ENCODE assay signal across 2 cellular contexts in genomic region chr19:16342002-16342715, GRCh38.
TF ChIP-seq lines count a peak whose summit lies in the region.

No MANE protein-coding gene starts in this region.

TF ChIP-seq in liver, 16 proteins besides CTCF, POLR2A, EP300 and RAD21 (continued from another document):
- TF ChIP-seq REST (IDR thresholded peaks at IDR 0.05) (no peak), ATF3 (IDR thresholded peaks at IDR 0.05) (no peak), RXRA (IDR thresholded peaks at IDR 0.05) (no peak), SP1 (IDR thresholded peaks at IDR 0.05) (no peak)

TF ChIP-seq in HepG2, 621 proteins besides CTCF, POLR2A, EP300 and RAD21 (continued from another document):
- TF ChIP-seq ZSCAN5A (CRISPR knock-in tag; IDR thresholded peaks at IDR 0.05; ENCODE audit: borderline replicate concordance), result no peak
- no peak for TF ChIP-seq MXD4 (CRISPR knock-in tag; IDR thresholded peaks at IDR 0.05)
- TF ChIP-seq ZNF768 (CRISPR knock-in tag; IDR thresholded peaks at IDR 0.05), result no peak
- TF ChIP-seq ZC3H13 (CRISPR knock-in tag; IDR thresholded peaks at IDR 0.05), result no peak
- TF ChIP-seq KLF15 (CRISPR knock-in tag; IDR thresholded peaks at IDR 0.05; ENCODE audit: borderline replicate concordance), result no peak
- no peak for TF ChIP-seq GFI1 (CRISPR knock-in tag; IDR thresholded peaks at IDR 0.05; ENCODE audit: borderline replicate concordance)
- TF ChIP-seq ZBTB25 (CRISPR knock-in tag; IDR thresholded peaks at IDR 0.05), result no peak
- no peak for TF ChIP-seq RAD51 (IDR thresholded peaks at IDR 0.05; ENCODE audit: borderline replicate concordance)
- TF ChIP-seq ZNF766 (CRISPR knock-in tag; IDR thresholded peaks at IDR 0.05; ENCODE audit: borderline replicate concordance), result no peak
